Comparison of ENCODE assay signal across 1 cellular context in the genomic region with DNA sequence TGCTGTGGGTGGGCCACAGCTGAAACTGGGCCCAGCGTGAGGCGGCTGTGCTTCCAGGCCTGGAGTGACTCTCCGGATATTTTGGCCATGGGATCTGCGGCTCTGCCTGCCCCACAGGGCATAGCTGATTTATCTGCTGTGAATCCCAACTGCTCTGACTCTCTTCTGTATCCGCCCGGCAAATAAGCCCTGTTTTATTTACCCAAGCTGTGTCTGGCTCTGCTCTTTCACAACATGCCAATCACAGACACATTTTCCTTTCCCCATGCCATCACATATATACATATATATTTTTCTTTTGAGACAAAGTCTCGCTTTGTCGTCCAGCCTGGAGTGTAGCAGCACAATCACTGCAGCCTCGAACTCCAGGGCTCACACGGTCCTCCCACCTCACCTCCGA.
TF ChIP-seq lines count a peak whose summit lies in the region.

No MANE protein-coding gene starts in this region.

TF ChIP-seq in WTC11, 78 proteins besides CTCF, POLR2A, EP300 and RAD21 (continued from another document):
- TF ChIP-seq, protein P1, sequence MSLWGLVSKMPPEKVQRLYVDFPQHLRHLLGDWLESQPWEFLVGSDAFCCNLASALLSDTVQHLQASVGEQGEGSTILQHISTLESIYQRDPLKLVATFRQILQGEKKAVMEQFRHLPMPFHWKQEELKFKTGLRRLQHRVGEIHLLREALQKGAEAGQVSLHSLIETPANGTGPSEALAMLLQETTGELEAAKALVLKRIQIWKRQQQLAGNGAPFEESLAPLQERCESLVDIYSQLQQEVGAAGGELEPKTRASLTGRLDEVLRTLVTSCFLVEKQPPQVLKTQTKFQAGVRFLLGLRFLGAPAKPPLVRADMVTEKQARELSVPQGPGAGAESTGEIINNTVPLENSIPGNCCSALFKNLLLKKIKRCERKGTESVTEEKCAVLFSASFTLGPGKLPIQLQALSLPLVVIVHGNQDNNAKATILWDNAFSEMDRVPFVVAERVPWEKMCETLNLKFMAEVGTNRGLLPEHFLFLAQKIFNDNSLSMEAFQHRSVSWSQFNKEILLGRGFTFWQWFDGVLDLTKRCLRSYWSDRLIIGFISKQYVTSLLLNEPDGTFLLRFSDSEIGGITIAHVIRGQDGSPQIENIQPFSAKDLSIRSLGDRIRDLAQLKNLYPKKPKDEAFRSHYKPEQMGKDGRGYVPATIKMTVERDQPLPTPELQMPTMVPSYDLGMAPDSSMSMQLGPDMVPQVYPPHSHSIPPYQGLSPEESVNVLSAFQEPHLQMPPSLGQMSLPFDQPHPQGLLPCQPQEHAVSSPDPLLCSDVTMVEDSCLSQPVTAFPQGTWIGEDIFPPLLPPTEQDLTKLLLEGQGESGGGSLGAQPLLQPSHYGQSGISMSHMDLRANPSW (CRISPR knock-in tag; conservative IDR thresholded peaks at IDR 0.05; ENCODE audit: low read depth) = no peak
- TF ChIP-seq, protein P2, sequence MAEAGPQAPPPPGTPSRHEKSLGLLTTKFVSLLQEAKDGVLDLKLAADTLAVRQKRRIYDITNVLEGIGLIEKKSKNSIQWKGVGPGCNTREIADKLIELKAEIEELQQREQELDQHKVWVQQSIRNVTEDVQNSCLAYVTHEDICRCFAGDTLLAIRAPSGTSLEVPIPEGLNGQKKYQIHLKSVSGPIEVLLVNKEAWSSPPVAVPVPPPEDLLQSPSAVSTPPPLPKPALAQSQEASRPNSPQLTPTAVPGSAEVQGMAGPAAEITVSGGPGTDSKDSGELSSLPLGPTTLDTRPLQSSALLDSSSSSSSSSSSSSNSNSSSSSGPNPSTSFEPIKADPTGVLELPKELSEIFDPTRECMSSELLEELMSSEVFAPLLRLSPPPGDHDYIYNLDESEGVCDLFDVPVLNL (CRISPR knock-in tag; IDR thresholded peaks at IDR 0.05; ENCODE audit: borderline replicate concordance, low read depth) = no peak
- TF ChIP-seq, protein P3, sequence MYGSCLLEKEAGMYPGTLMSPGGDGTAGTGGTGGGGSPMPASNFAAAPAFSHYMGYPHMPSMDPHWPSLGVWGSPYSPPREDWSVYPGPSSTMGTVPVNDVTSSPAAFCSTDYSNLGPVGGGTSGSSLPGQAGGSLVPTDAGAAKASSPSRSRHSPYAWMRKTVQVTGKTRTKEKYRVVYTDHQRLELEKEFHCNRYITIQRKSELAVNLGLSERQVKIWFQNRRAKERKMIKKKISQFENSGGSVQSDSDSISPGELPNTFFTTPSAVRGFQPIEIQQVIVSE (CRISPR knock-in tag; IDR thresholded peaks at IDR 0.05; ENCODE audit: borderline replicate concordance) = no peak
